ENCODE assay signal across 27 cellular contexts in genomic region chr11:132379540-132379939, GRCh38.
"Had no signal": no experiment of that assay in that cellular context is flagged by ENCODE, and none has a peak within 500 bp of the region (broad histone marks: within the 10 kb centered on the region; RNA-seq: fewer than 3 reads in every experiment).

No MANE protein-coding gene starts in this region.

- H3K36me3 ChIP-seq: colonic mucosa, esophagus squamous epithelium, gastrocnemius medialis, heart right ventricle, left ventricle myocardium inferior, lower lobe of right lung had no signal

- H3K36me3 Mint-ChIP-seq: naive B cell had no signal

- H3K4me3 Mint-ChIP-seq: dendritic cell treated with granulocyte-macrophage colony-stimulating factor and Interleukin-4, amounts not matched to agents 40 ng/mL and 50 ng/mL, for 4 days; effector memory CD8-positive, alpha-beta T cell; endodermal cell; mesothelial cell of epicardium; naive B cell had no signal

- FAIRE-seq: endometrium, islet of Langerhans, keratinocyte had no signal

- H3K4me3 ChIP-seq: colonic mucosa, esophagus squamous epithelium, gastrocnemius medialis, heart right ventricle, left ventricle myocardium inferior, lower lobe of right lung, mucosa of descending colon had no signal

- H3K27ac ChIP-seq: colonic mucosa, epithelial cell of prostate, esophagus squamous epithelium, gastrocnemius medialis, heart right ventricle, left ventricle myocardium inferior, lower lobe of right lung had no signal

- ATAC-seq: effector memory CD8-positive, alpha-beta T cell; esophagus mucosa; gastrocnemius medialis; heart right ventricle; left cardiac atrium; lower lobe of right lung; mucosa of descending colon had no signal

- H3K27ac Mint-ChIP-seq: dendritic cell treated with granulocyte-macrophage colony-stimulating factor and Interleukin-4, amounts not matched to agents 40 ng/mL and 50 ng/mL, for 4 days; effector memory CD8-positive, alpha-beta T cell; endodermal cell; mesothelial cell of epicardium; naive B cell had no signal

- DNase-seq: colonic mucosa; cortex of kidney; effector CD8-positive, alpha-beta T cell; effector memory CD8-positive, alpha-beta T cell; endodermal cell; erythroblast; esophagus squamous epithelium; foreskin fibroblast; foreskin melanocyte; gastrocnemius medialis; glutamatergic neuron; head of caudate nucleus; heart right ventricle; hippocampal formation; left cardiac atrium; left ventricle myocardium inferior; lower lobe of right lung; mesenchymal stem cell; mucosa of descending colon; naive B cell had no signal

- H3K9me3 ChIP-seq: colonic mucosa, gastrocnemius medialis, lower lobe of right lung had no signal

- H3K27me3 ChIP-seq: colonic mucosa, esophagus squamous epithelium, gastrocnemius medialis, heart right ventricle had no signal

- H3K4me1 Mint-ChIP-seq: endodermal cell, mesothelial cell of epicardium, naive B cell had no signal

- H3K4me1 ChIP-seq: colonic mucosa, esophagus squamous epithelium, gastrocnemius medialis, heart right ventricle, left ventricle myocardium inferior, lower lobe of right lung had no signal

- H3K27me3 Mint-ChIP-seq: dendritic cell treated with granulocyte-macrophage colony-stimulating factor and Interleukin-4, amounts not matched to agents 40 ng/mL and 50 ng/mL, for 4 days; effector memory CD8-positive, alpha-beta T cell; naive B cell had no signal
